In the genomic region with DNA sequence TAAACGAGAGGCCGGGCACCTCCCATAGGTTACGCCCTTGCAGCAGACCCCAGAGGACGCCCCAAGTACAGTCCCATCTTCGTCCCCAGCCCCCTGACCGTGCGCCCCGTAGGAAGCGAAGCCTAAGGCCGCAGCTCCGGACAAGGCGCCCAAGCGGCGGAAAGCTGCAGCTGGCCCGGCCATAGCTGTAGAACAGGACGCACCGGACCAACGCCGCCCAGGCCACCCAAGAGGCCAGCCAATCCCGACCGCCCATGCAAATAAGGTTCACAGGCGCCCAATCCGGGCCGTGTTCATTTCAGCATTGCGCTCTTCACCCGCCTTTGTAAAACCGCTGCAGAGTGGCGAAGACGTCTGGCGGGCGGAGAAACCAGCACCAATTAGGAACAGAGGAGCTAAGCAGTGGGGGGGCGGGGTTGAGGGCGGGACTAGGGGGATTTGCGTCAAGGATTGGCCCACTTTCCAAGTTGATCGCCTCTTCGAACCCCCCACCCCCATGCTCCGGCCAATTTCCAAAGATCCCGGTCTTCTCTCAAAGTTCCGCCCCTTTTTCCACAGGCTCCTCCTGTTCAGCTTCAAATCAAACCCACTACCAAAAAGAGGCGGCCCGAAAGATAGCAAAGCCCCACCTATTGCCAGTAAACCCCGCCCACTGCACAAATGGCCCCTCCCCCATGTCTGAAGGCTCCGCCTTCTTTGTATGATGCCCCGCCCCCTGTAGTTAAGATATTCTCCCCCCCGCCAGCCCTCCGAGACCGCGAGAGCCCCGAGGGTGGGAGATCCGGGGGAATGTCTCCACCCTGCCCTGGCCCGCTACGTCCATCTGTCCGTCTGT, we compare ENCODE assay signal across 1 cellular context.
TF ChIP-seq lines count a peak whose summit lies in the region.

A gene (minus strand): TSS at position 196 of the 835 bp plus-strand sequence. CDS start 13 bp downstream, at position 183.

TF ChIP-seq in HepG2, 621 proteins besides CTCF, POLR2A, EP300 and RAD21 (continued from another document and continues in another):
- TF ChIP-seq, protein P1, sequence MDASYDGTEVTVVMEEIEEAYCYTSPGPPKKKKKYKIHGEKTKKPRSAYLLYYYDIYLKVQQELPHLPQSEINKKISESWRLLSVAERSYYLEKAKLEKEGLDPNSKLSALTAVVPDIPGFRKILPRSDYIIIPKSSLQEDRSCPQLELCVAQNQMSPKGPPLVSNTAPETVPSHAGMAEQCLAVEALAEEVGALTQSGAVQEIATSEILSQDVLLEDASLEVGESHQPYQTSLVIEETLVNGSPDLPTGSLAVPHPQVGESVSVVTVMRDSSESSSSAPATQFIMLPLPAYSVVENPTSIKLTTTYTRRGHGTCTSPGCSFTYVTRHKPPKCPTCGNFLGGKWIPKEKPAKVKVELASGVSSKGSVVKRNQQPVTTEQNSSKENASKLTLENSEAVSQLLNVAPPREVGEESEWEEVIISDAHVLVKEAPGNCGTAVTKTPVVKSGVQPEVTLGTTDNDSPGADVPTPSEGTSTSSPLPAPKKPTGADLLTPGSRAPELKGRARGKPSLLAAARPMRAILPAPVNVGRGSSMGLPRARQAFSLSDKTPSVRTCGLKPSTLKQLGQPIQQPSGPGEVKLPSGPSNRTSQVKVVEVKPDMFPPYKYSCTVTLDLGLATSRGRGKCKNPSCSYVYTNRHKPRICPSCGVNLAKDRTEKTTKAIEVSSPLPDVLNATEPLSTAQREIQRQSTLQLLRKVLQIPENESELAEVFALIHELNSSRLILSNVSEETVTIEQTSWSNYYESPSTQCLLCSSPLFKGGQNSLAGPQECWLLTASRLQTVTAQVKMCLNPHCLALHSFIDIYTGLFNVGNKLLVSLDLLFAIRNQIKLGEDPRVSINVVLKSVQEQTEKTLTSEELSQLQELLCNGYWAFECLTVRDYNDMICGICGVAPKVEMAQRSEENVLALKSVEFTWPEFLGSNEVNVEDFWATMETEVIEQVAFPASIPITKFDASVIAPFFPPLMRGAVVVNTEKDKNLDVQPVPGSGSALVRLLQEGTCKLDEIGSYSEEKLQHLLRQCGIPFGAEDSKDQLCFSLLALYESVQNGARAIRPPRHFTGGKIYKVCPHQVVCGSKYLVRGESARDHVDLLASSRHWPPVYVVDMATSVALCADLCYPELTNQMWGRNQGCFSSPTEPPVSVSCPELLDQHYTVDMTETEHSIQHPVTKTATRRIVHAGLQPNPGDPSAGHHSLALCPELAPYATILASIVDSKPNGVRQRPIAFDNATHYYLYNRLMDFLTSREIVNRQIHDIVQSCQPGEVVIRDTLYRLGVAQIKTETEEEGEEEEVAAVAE (CRISPR knock-in tag; IDR thresholded peaks at IDR 0.05; ENCODE audit: borderline replicate concordance) = peak; percentile 98
- TF ChIP-seq PAWR (CRISPR knock-in tag; IDR thresholded peaks at IDR 0.05; ENCODE audit: borderline replicate concordance) (no peak), POLR2AphosphoS2 (IDR thresholded peaks at IDR 0.05; ENCODE audit: low read depth, low read length) (peak; percentile 54; the same call in 1 of the 2 replicates), ZNF33A (CRISPR knock-in tag; IDR thresholded peaks at IDR 0.05; ENCODE audit: borderline replicate concordance) (no peak), SP4 (CRISPR knock-in tag; IDR thresholded peaks at IDR 0.05) (peak; percentile 79), GATAD2A (CRISPR knock-in tag; IDR thresholded peaks at IDR 0.05) (no peak), ZNF782 (CRISPR knock-in tag; IDR thresholded peaks at IDR 0.05; ENCODE audit: borderline replicate concordance) (no peak), ISX (CRISPR knock-in tag; conservative IDR thresholded peaks at IDR 0.05) (peak; percentile 77; the same call in 1 of the 2 replicates), ZMAT3 (CRISPR knock-in tag; conservative IDR thresholded peaks at IDR 0.05) (peak; percentile 37), MEIS2 (CRISPR knock-in tag; IDR thresholded peaks at IDR 0.05) (peak; percentile 54; the same call in 1 of the 2 replicates), NR1H2 (CRISPR knock-in tag; IDR thresholded peaks at IDR 0.05; ENCODE audit: borderline replicate concordance, low read depth) (0 out of 2 replicates have a peak, but pooled peaks have one; percentile 43), ZBTB7B (CRISPR knock-in tag; IDR thresholded peaks at IDR 0.05) (no peak), HOXA3 (CRISPR knock-in tag; IDR thresholded peaks at IDR 0.05) (peak; percentile 67), PCBP1 (IDR thresholded peaks at IDR 0.05; ENCODE audit: borderline replicate concordance, low read depth, low read length) (peak; percentile 77; the same call in 1 of the 2 replicates), SIN3A (IDR thresholded peaks at IDR 0.05; ENCODE audit: borderline replicate concordance, low read depth, low read length) (no peak; the same call in 1 of the 2 replicates), KMT2B (CRISPR knock-in tag; IDR thresholded peaks at IDR 0.05) (0 out of 2 replicates have a peak, but pooled peaks have one; percentile 37), TARDBP (CRISPR knock-in tag; IDR thresholded peaks at IDR 0.05) (peak; percentile 40; the same call in 1 of the 2 replicates), ZNF768 (CRISPR knock-in tag; IDR thresholded peaks at IDR 0.05) (peak; percentile 60; the same call in 1 of the 2 replicates), NR2F1 (CRISPR knock-in tag; IDR thresholded peaks at IDR 0.05) (no peak), HHEX (CRISPR knock-in tag; IDR thresholded peaks at IDR 0.05) (peak; percentile 57; the same call in 1 of the 2 replicates), ZFP90 (CRISPR knock-in tag; IDR thresholded peaks at IDR 0.05; ENCODE audit: borderline replicate concordance) (no peak; the same call in 1 of the 2 replicates), STAT5B (CRISPR knock-in tag; IDR thresholded peaks at IDR 0.05) (no peak), NFIC (IDR thresholded peaks at IDR 0.05; ENCODE audit: low read length) (no peak)
- TF ChIP-seq, protein P2, sequence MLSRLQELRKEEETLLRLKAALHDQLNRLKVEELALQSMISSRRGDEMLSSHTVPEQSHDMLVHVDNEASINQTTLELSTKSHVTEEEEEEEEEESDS (CRISPR knock-in tag; IDR thresholded peaks at IDR 0.05; ENCODE audit: borderline replicate concordance) = peak; percentile 73; the same call in 1 of the 2 replicates
- TF ChIP-seq, protein P3, sequence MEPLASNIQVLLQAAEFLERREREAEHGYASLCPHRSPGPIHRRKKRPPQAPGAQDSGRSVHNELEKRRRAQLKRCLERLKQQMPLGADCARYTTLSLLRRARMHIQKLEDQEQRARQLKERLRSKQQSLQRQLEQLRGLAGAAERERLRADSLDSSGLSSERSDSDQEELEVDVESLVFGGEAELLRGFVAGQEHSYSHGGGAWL (CRISPR knock-in tag; IDR thresholded peaks at IDR 0.05) = no peak
- TF ChIP-seq, protein P4, sequence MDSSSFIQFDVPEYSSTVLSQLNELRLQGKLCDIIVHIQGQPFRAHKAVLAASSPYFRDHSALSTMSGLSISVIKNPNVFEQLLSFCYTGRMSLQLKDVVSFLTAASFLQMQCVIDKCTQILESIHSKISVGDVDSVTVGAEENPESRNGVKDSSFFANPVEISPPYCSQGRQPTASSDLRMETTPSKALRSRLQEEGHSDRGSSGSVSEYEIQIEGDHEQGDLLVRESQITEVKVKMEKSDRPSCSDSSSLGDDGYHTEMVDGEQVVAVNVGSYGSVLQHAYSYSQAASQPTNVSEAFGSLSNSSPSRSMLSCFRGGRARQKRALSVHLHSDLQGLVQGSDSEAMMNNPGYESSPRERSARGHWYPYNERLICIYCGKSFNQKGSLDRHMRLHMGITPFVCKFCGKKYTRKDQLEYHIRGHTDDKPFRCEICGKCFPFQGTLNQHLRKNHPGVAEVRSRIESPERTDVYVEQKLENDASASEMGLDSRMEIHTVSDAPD (CRISPR knock-in tag; IDR thresholded peaks at IDR 0.05) = peak; percentile 57; the same call in 1 of the 2 replicates
- TF ChIP-seq, protein P5, sequence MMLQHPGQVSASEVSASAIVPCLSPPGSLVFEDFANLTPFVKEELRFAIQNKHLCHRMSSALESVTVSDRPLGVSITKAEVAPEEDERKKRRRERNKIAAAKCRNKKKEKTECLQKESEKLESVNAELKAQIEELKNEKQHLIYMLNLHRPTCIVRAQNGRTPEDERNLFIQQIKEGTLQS (CRISPR knock-in tag; IDR thresholded peaks at IDR 0.05) = 0 out of 2 replicates have a peak, but pooled peaks have one; percentile 16
- TF ChIP-seq, protein P6, sequence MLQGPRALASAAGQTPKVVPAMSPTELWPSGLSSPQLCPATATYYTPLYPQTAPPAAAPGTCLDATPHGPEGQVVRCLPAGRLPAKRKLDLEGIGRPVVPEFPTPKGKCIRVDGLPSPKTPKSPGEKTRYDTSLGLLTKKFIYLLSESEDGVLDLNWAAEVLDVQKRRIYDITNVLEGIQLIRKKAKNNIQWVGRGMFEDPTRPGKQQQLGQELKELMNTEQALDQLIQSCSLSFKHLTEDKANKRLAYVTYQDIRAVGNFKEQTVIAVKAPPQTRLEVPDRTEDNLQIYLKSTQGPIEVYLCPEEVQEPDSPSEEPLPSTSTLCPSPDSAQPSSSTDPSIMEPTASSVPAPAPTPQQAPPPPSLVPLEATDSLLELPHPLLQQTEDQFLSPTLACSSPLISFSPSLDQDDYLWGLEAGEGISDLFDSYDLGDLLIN (CRISPR knock-in tag; IDR thresholded peaks at IDR 0.05; ENCODE audit: borderline replicate concordance) = no peak
- TF ChIP-seq, protein P7, sequence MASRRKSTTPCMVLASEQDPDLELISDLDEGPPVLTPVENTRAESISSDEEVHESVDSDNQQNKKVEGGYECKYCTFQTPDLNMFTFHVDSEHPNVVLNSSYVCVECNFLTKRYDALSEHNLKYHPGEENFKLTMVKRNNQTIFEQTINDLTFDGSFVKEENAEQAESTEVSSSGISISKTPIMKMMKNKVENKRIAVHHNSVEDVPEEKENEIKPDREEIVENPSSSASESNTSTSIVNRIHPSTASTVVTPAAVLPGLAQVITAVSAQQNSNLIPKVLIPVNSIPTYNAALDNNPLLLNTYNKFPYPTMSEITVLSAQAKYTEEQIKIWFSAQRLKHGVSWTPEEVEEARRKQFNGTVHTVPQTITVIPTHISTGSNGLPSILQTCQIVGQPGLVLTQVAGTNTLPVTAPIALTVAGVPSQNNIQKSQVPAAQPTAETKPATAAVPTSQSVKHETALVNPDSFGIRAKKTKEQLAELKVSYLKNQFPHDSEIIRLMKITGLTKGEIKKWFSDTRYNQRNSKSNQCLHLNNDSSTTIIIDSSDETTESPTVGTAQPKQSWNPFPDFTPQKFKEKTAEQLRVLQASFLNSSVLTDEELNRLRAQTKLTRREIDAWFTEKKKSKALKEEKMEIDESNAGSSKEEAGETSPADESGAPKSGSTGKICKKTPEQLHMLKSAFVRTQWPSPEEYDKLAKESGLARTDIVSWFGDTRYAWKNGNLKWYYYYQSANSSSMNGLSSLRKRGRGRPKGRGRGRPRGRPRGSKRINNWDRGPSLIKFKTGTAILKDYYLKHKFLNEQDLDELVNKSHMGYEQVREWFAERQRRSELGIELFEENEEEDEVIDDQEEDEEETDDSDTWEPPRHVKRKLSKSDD (CRISPR knock-in tag; IDR thresholded peaks at IDR 0.05; ENCODE audit: low read depth) = no peak
- TF ChIP-seq, protein P8, sequence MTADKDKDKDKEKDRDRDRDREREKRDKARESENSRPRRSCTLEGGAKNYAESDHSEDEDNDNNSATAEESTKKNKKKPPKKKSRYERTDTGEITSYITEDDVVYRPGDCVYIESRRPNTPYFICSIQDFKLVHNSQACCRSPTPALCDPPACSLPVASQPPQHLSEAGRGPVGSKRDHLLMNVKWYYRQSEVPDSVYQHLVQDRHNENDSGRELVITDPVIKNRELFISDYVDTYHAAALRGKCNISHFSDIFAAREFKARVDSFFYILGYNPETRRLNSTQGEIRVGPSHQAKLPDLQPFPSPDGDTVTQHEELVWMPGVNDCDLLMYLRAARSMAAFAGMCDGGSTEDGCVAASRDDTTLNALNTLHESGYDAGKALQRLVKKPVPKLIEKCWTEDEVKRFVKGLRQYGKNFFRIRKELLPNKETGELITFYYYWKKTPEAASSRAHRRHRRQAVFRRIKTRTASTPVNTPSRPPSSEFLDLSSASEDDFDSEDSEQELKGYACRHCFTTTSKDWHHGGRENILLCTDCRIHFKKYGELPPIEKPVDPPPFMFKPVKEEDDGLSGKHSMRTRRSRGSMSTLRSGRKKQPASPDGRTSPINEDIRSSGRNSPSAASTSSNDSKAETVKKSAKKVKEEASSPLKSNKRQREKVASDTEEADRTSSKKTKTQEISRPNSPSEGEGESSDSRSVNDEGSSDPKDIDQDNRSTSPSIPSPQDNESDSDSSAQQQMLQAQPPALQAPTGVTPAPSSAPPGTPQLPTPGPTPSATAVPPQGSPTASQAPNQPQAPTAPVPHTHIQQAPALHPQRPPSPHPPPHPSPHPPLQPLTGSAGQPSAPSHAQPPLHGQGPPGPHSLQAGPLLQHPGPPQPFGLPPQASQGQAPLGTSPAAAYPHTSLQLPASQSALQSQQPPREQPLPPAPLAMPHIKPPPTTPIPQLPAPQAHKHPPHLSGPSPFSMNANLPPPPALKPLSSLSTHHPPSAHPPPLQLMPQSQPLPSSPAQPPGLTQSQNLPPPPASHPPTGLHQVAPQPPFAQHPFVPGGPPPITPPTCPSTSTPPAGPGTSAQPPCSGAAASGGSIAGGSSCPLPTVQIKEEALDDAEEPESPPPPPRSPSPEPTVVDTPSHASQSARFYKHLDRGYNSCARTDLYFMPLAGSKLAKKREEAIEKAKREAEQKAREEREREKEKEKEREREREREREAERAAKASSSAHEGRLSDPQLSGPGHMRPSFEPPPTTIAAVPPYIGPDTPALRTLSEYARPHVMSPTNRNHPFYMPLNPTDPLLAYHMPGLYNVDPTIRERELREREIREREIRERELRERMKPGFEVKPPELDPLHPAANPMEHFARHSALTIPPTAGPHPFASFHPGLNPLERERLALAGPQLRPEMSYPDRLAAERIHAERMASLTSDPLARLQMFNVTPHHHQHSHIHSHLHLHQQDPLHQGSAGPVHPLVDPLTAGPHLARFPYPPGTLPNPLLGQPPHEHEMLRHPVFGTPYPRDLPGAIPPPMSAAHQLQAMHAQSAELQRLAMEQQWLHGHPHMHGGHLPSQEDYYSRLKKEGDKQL (CRISPR knock-in tag; IDR thresholded peaks at IDR 0.05; ENCODE audit: low read depth) = no peak
- TF ChIP-seq, protein P9, sequence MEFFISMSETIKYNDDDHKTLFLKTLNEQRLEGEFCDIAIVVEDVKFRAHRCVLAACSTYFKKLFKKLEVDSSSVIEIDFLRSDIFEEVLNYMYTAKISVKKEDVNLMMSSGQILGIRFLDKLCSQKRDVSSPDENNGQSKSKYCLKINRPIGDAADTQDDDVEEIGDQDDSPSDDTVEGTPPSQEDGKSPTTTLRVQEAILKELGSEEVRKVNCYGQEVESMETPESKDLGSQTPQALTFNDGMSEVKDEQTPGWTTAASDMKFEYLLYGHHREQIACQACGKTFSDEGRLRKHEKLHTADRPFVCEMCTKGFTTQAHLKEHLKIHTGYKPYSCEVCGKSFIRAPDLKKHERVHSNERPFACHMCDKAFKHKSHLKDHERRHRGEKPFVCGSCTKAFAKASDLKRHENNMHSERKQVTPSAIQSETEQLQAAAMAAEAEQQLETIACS (CRISPR knock-in tag; IDR thresholded peaks at IDR 0.05) = no peak
- TF ChIP-seq, protein P10, sequence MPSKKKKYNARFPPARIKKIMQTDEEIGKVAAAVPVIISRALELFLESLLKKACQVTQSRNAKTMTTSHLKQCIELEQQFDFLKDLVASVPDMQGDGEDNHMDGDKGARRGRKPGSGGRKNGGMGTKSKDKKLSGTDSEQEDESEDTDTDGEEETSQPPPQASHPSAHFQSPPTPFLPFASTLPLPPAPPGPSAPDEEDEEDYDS (CRISPR knock-in tag; IDR thresholded peaks at IDR 0.05) = peak; percentile 90
